ENCODE assay signal across 1 cellular context in the genomic region with DNA sequence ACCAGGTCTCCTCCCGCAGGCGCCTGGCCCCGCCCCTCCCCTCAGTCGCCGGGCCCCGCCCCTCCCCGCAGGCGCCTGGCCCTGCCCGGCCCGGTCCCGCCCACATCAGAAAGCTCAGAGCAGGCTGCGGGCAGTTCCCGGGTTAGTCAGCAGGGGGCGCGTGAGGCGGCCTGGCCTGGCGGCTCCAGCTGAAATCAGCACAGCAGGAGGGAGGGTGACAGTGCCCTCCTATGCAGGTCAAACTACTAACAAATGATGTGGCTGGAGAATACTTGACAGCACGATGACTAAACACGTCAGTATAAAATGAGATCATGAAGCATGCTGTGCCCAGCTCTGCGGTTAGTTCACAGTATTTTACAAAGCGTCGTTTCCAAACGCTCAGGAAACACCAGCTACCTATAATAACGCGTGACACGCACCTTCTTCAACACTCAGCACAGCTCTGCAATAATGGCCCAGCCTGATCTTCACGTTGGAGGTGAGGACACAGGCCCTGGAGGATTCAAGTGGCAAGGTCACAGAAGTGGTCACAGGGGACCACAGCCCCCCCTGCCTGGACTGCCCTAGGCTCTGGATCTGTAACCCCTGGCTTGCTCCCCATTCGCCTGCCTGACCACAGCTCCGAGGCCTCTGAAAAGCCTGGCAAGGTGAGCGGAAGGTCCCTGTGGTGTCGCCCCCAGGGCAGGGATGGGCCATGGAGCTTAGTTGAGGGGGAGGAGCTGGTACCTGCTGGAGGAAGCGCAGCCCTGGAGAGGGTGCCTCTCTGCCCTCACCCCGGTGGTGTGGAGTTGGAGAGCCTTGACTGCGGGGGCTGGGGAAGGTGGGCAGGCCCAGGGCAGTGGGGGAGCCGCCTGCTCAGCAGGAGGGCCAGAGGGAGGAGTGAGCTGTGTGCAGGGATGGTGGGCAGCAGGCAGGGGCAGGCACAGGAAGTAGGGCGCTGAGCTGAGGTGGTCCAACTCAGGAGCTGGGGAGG.
TF ChIP-seq lines count a peak whose summit lies in the region.

No MANE protein-coding gene starts in this region.

TF ChIP-seq in HEK293, 187 proteins besides CTCF, POLR2A, EP300 and RAD21 (continued from another document and continues in another):
- TF ChIP-seq, protein P1, sequence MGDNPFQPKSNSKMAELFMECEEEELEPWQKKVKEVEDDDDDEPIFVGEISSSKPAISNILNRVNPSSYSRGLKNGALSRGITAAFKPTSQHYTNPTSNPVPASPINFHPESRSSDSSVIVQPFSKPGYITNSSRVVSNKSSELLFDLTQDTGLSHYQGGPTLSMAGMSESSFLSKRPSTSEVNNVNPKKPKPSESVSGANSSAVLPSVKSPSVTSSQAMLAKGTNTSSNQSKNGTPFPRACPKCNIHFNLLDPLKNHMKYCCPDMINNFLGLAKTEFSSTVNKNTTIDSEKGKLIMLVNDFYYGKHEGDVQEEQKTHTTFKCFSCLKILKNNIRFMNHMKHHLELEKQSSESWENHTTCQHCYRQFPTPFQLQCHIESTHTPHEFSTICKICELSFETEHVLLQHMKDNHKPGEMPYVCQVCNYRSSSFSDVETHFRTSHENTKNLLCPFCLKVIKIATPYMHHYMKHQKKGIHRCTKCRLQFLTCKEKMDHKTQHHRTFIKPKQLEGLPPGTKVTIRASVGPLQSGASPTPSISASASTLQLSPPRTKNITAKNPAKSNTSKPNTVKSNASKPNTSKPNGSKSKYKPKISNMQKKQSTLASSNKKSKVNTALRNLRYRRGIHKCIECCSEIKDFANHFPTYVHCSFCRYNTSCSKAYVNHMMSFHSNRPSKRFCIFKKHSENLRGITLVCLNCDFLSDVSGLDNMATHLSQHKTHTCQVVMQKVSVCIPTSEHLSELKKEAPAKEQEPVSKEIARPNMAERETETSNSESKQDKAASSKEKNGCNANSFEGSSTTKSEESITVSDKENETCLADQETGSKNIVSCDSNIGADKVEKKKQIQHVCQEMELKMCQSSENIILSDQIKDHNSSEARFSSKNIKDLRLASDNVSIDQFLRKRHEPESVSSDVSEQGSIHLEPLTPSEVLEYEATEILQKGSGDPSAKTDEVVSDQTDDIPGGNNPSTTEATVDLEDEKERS (tag by site-specific recombination; IDR thresholded peaks at IDR 0.05): 0 out of 2 replicates have a peak, but pooled peaks have one; percentile 45
- peak; percentile 99 for TF ChIP-seq ZNF561 (tag by site-specific recombination; IDR thresholded peaks at IDR 0.05; ENCODE audit: borderline replicate concordance)
- peak; percentile 78 for TF ChIP-seq BCL11B (tag by site-specific recombination; IDR thresholded peaks at IDR 0.05; ENCODE audit: low read depth)
- TF ChIP-seq ZNF501 (tag by site-specific recombination; IDR thresholded peaks at IDR 0.05): 0 out of 2 replicates have a peak, but pooled peaks have one; percentile 56
- TF ChIP-seq ZBTB20 (tag by site-specific recombination; IDR thresholded peaks at IDR 0.05): 0 out of 2 replicates have a peak, but pooled peaks have one; percentile 26
- TF ChIP-seq ZNF391 (tag by site-specific recombination; IDR thresholded peaks at IDR 0.05; ENCODE audit: borderline replicate concordance, low read depth): peak; percentile 84; the same call in 1 of the 2 replicates
- TF ChIP-seq ZNF449 (tag by site-specific recombination; IDR thresholded peaks at IDR 0.05): peak; percentile 73; the same call in 1 of the 2 replicates
- TF ChIP-seq ZNF692 (tag by site-specific recombination; IDR thresholded peaks at IDR 0.05): peak; percentile 72; the same call in 1 of the 2 replicates
- peak; percentile 96 for TF ChIP-seq ZSCAN30 (tag by site-specific recombination; IDR thresholded peaks at IDR 0.05)
- peak; percentile 91 for TF ChIP-seq ZNF366 (tag by site-specific recombination; conservative IDR thresholded peaks at IDR 0.05)
- TF ChIP-seq, protein P2, sequence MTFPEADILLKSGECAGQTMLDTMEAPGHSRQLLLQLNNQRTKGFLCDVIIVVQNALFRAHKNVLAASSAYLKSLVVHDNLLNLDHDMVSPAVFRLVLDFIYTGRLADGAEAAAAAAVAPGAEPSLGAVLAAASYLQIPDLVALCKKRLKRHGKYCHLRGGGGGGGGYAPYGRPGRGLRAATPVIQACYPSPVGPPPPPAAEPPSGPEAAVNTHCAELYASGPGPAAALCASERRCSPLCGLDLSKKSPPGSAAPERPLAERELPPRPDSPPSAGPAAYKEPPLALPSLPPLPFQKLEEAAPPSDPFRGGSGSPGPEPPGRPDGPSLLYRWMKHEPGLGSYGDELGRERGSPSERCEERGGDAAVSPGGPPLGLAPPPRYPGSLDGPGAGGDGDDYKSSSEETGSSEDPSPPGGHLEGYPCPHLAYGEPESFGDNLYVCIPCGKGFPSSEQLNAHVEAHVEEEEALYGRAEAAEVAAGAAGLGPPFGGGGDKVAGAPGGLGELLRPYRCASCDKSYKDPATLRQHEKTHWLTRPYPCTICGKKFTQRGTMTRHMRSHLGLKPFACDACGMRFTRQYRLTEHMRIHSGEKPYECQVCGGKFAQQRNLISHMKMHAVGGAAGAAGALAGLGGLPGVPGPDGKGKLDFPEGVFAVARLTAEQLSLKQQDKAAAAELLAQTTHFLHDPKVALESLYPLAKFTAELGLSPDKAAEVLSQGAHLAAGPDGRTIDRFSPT (tag by site-specific recombination; IDR thresholded peaks at IDR 0.05): peak; percentile 88
- TF ChIP-seq KLF1 (tag by site-specific recombination; IDR thresholded peaks at IDR 0.05): peak; percentile 60
- TF ChIP-seq ZNF785 (tag by site-specific recombination; IDR thresholded peaks at IDR 0.05): peak; percentile 51; the same call in 1 of the 2 replicates
- TF ChIP-seq ZNF423 (tag by site-specific recombination; IDR thresholded peaks at IDR 0.05): peak; percentile 78
- TF ChIP-seq SETDB1 (IDR thresholded peaks at IDR 0.05; ENCODE audit: insufficient read length, low read length): peak; percentile 51
- TF ChIP-seq ZNF792 (tag by site-specific recombination; IDR thresholded peaks at IDR 0.05): 0 out of 2 replicates have a peak, but pooled peaks have one; percentile 51
- TF ChIP-seq, protein P3, sequence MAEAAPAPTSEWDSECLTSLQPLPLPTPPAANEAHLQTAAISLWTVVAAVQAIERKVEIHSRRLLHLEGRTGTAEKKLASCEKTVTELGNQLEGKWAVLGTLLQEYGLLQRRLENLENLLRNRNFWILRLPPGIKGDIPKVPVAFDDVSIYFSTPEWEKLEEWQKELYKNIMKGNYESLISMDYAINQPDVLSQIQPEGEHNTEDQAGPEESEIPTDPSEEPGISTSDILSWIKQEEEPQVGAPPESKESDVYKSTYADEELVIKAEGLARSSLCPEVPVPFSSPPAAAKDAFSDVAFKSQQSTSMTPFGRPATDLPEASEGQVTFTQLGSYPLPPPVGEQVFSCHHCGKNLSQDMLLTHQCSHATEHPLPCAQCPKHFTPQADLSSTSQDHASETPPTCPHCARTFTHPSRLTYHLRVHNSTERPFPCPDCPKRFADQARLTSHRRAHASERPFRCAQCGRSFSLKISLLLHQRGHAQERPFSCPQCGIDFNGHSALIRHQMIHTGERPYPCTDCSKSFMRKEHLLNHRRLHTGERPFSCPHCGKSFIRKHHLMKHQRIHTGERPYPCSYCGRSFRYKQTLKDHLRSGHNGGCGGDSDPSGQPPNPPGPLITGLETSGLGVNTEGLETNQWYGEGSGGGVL (tag by site-specific recombination; IDR thresholded peaks at IDR 0.05): peak; percentile 80
- no peak for TF ChIP-seq ZNF747 (tag by site-specific recombination; IDR thresholded peaks at IDR 0.05)
- no peak for TF ChIP-seq ZNF677 (tag by site-specific recombination; IDR thresholded peaks at IDR 0.05)
- peak; percentile 92 for TF ChIP-seq ZFHX2 (tag by site-specific recombination; conservative IDR thresholded peaks at IDR 0.05)
- TF ChIP-seq, protein P4, sequence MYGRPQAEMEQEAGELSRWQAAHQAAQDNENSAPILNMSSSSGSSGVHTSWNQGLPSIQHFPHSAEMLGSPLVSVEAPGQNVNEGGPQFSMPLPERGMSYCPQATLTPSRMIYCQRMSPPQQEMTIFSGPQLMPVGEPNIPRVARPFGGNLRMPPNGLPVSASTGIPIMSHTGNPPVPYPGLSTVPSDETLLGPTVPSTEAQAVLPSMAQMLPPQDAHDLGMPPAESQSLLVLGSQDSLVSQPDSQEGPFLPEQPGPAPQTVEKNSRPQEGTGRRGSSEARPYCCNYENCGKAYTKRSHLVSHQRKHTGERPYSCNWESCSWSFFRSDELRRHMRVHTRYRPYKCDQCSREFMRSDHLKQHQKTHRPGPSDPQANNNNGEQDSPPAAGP (tag by site-specific recombination; IDR thresholded peaks at IDR 0.05): peak; percentile 96
- peak; percentile 18; the same call in 1 of the 2 replicates for TF ChIP-seq ZBTB48 (tag by site-specific recombination; IDR thresholded peaks at IDR 0.05)
- TF ChIP-seq ZNF560 (tag by site-specific recombination; IDR thresholded peaks at IDR 0.05; ENCODE audit: borderline replicate concordance): no peak
- TF ChIP-seq SP3 (tag by site-specific recombination; IDR thresholded peaks at IDR 0.05): peak; percentile 60
- no peak for TF ChIP-seq YY1 (tag by site-specific recombination; IDR thresholded peaks at IDR 0.05)
- TF ChIP-seq ZNF184 (tag by site-specific recombination; IDR thresholded peaks at IDR 0.05): peak; percentile 81
- TF ChIP-seq ZNF629 (tag by site-specific recombination; IDR thresholded peaks at IDR 0.05): peak; percentile 99
- 0 out of 2 replicates have a peak, but pooled peaks have one; percentile 12 for TF ChIP-seq ZNF10 (tag by site-specific recombination; IDR thresholded peaks at IDR 0.05)
- peak; percentile 86 for TF ChIP-seq KLF8 (tag by site-specific recombination; IDR thresholded peaks at IDR 0.05)
- TF ChIP-seq, protein P5, sequence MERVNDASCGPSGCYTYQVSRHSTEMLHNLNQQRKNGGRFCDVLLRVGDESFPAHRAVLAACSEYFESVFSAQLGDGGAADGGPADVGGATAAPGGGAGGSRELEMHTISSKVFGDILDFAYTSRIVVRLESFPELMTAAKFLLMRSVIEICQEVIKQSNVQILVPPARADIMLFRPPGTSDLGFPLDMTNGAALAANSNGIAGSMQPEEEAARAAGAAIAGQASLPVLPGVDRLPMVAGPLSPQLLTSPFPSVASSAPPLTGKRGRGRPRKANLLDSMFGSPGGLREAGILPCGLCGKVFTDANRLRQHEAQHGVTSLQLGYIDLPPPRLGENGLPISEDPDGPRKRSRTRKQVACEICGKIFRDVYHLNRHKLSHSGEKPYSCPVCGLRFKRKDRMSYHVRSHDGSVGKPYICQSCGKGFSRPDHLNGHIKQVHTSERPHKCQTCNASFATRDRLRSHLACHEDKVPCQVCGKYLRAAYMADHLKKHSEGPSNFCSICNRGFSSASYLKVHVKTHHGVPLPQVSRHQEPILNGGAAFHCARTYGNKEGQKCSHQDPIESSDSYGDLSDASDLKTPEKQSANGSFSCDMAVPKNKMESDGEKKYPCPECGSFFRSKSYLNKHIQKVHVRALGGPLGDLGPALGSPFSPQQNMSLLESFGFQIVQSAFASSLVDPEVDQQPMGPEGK (tag by site-specific recombination; IDR thresholded peaks at IDR 0.05): peak; percentile 63
- TF ChIP-seq ZNF433 (tag by site-specific recombination; IDR thresholded peaks at IDR 0.05; ENCODE audit: low read depth): no peak
- TF ChIP-seq ZNF266 (tag by site-specific recombination; IDR thresholded peaks at IDR 0.05; ENCODE audit: low read depth): no peak
- no peak for TF ChIP-seq REPIN1 (tag by site-specific recombination; IDR thresholded peaks at IDR 0.05; ENCODE audit: low read depth)
- peak; percentile 55 for TF ChIP-seq ZSCAN4 (tag by site-specific recombination; IDR thresholded peaks at IDR 0.05)
- TF ChIP-seq, protein P6, sequence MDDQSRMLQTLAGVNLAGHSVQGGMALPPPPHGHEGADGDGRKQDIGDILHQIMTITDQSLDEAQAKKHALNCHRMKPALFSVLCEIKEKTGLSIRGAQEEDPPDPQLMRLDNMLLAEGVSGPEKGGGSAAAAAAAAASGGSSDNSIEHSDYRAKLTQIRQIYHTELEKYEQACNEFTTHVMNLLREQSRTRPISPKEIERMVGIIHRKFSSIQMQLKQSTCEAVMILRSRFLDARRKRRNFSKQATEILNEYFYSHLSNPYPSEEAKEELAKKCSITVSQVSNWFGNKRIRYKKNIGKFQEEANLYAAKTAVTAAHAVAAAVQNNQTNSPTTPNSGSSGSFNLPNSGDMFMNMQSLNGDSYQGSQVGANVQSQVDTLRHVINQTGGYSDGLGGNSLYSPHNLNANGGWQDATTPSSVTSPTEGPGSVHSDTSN (CRISPR knock-in tag; IDR thresholded peaks at IDR 0.05): no peak
- TF ChIP-seq ZFP69B (tag by site-specific recombination; IDR thresholded peaks at IDR 0.05): peak; percentile 78
- peak; percentile 78 for TF ChIP-seq KLF10 (tag by site-specific recombination; IDR thresholded peaks at IDR 0.05)
